ENCODE assay signal across 21 cellular contexts in the genomic region with DNA sequence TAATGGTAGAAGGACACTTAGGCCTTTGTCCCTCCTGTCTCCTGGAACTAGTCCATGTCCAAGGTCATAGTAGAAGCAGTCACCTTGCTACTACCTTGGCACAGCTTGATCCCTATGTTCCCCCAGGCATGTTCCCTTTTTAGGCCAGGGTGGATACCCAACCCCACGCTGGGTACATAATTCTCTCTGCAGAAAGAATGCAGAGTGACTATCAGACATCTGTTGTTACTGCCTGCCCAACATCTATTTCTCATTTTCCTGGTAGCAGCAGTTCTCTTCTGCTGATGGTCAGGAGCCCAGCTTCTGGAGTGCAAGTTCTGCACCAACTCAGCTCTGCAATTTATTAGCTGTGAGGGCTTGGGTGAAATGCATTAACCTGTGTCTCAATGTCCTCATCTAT. TPM values are rescaled to one million over a fixed set of nuclear protein-coding genes. Genes with fewer than 3 reads are reported as not detected.
DNase-seq lines count a peak whose midpoint lies in the region; ATAC-seq and TF ChIP-seq lines count a peak whose summit lies in the region.
"Had no signal": no experiment of that assay in that cellular context is flagged by ENCODE, and none has a peak within 500 bp of the region (broad histone marks: within the 10 kb centered on the region; RNA-seq: fewer than 3 reads in every experiment).

No MANE protein-coding gene starts in this region.

- H3K36me3 Mint-ChIP-seq in MCF 10A (ENCODE audit: insufficient read depth, unreplicated experiment): no peaks in the 10 kb centered on the region
- no peaks in the 10 kb centered on the region for H3K36me3 Mint-ChIP-seq in IgD-negative memory B cell
- H3K36me3 Mint-ChIP-seq in activated CD4-positive, alpha-beta T cell treated with anti-CD3 and anti-CD28 coated beads, Interleukin-2, amount 10 ng/mL, durations not matched to agents 7 days and 5 days (ENCODE audit: low read depth): no peaks in the 10 kb centered on the region
- H3K36me3 Mint-ChIP-seq in progenitor cell of endocrine pancreas (ENCODE audit: insufficient read depth): no peaks in the 10 kb centered on the region

- no peak overlapping the region for H2BK120ac ChIP-seq in mesenchymal stem cell (ENCODE audit: low read depth, low read length)

- in situ Hi-C loops in mammary epithelial cell (cut with MboI; ENCODE audit: low sequenced_read_pairs in 2 of 2): loop anchor here in 1 of 2 donors (10.0 kb wide), 1 partner anchor 75 kb away; no protein-coding TSS in a partner anchor

- no peak overlapping the region for H3K14ac ChIP-seq in mesenchymal stem cell (ENCODE audit: low read length in 2 of 2)

- H4K20me1 ChIP-seq in mammary epithelial cell (ENCODE audit: insufficient read depth, low read length): no peaks in the 10 kb centered on the region

- H3K9me3 ChIP-seq in mammary epithelial cell (replicated peaks; ENCODE audit: insufficient read depth, low read length): no peaks in the 10 kb centered on the region
- no peaks in the 10 kb centered on the region for H3K9me3 ChIP-seq in mesenchymal stem cell (ENCODE audit: control insufficient read depth, low read length)

- H3K4me3 ChIP-seq in mammary epithelial cell (replicated peaks in 1 of 3; ENCODE audit: insufficient read depth in 1 of 3, low read depth in 2 of 3, low read length in 3 of 3) (no peak overlapping the region), mesenchymal stem cell (ENCODE audit: insufficient read depth in 1 of 2, low read depth in 1 of 2, low read length in 2 of 2) (no peak overlapping the region)
- H3K4me3 ChIP-seq: SK-N-MC had no signal

- H3K4me3 Mint-ChIP-seq in MCF 10A (ENCODE audit: unreplicated experiment) (no peak overlapping the region), IgD-negative memory B cell (peak overlapping the region in 1 of 4 donors; percentile 58), progenitor cell of endocrine pancreas (ENCODE audit: low read depth) (no peak overlapping the region)
- H3K4me3 Mint-ChIP-seq in activated CD4-positive, alpha-beta T cell treated with anti-CD3 and anti-CD28 coated beads, Interleukin-2, amount 10 ng/mL, durations not matched to agents 7 days and 5 days: no peak overlapping the region
- H3K4me3 Mint-ChIP-seq: H9 had no signal

- H2AFZ ChIP-seq in mammary epithelial cell (ENCODE audit: low read depth, low read length) (no peak overlapping the region), mesenchymal stem cell (ENCODE audit: low read depth, low read length) (no peak overlapping the region)

- H4K8ac ChIP-seq in mesenchymal stem cell (ENCODE audit: low read length): no peak overlapping the region

- H3K4me1 ChIP-seq in mammary epithelial cell (ENCODE audit: insufficient read depth, low read length) (peaks cover 30% of the 10 kb centered on the region), mesenchymal stem cell (ENCODE audit: control insufficient read depth, insufficient read depth, low read depth, low read length) (peaks cover 8% of the 10 kb centered on the region)

- no peaks in the 10 kb centered on the region for H3K79me1 ChIP-seq in mesenchymal stem cell (replicated peaks; ENCODE audit: low read length, poor library complexity, severe bottlenecking)

- H3K27ac Mint-ChIP-seq in MCF 10A (ENCODE audit: low read depth, unreplicated experiment): peak overlapping the region; percentile 42
- H3K27ac Mint-ChIP-seq in IgD-negative memory B cell: peak overlapping the region; percentile 16 to 83 (median 44)
- H3K27ac Mint-ChIP-seq in activated CD4-positive, alpha-beta T cell treated with anti-CD3 and anti-CD28 coated beads, Interleukin-2, amount 10 ng/mL, durations not matched to agents 7 days and 5 days: no peak overlapping the region
- no peak overlapping the region for H3K27ac Mint-ChIP-seq in progenitor cell of endocrine pancreas
- H3K27ac Mint-ChIP-seq: H9 had no signal

- peak overlapping the region; percentile 62 for H4K91ac ChIP-seq in mesenchymal stem cell (ENCODE audit: low read length)

- H2BK5ac ChIP-seq in mesenchymal stem cell (ENCODE audit: low read depth, low read length, poor library complexity, severe bottlenecking): no peak overlapping the region

- no peaks in the 10 kb centered on the region for H3K27me3 ChIP-seq in mammary epithelial cell (ENCODE audit: insufficient read depth, low read length)
- H3K27me3 ChIP-seq in mesenchymal stem cell (ENCODE audit: control insufficient read depth in 1 of 2, insufficient read depth in 1 of 2, low read length in 2 of 2): no peaks in the 10 kb centered on the region

- dilution Hi-C loops in mammary epithelial cell (cut with HindIII; ENCODE audit: low sequenced_read_pairs): no loop called here

- H3K9ac ChIP-seq in mammary epithelial cell (ENCODE audit: insufficient read depth, low read length): no peak overlapping the region
- H3K9ac ChIP-seq in mesenchymal stem cell (ENCODE audit: low read length): no peak overlapping the region

- H2BK12ac ChIP-seq in mesenchymal stem cell (ENCODE audit: low read length in 2 of 2): no peak overlapping the region

- H3K9me3 Mint-ChIP-seq in MCF 10A (ENCODE audit: unreplicated experiment) (no peaks in the 10 kb centered on the region), IgD-negative memory B cell (no peaks in the 10 kb centered on the region), progenitor cell of endocrine pancreas (ENCODE audit: low read depth) (no peaks in the 10 kb centered on the region)
- H3K9me3 Mint-ChIP-seq in activated CD4-positive, alpha-beta T cell treated with anti-CD3 and anti-CD28 coated beads, Interleukin-2, amount 10 ng/mL, durations not matched to agents 7 days and 5 days: no peaks in the 10 kb centered on the region
- H3K9me3 Mint-ChIP-seq: H9 had no signal

- CTCF ChIA-PET in MCF 10A (lab: Yijun Ruan, JAX): interaction anchor here (0.9 to 1.8 kb wide), 2 partner anchors 85 to 91 kb away, joined by 4 read pairs; no protein-coding TSS in a partner anchor
- CTCF ChIA-PET in mammary epithelial cell (lab: Charles Lee; ENCODE audit: low non-redundant PET): no interaction called here
- CTCF ChIA-PET in activated CD4-positive, alpha-beta T cell treated with anti-CD3 and anti-CD28 coated beads, Interleukin-2, amount 10 ng/mL, durations not matched to agents 7 days and 5 days (lab: Charles Lee): no interaction called here

- H3K4me1 Mint-ChIP-seq in MCF 10A (ENCODE audit: insufficient read depth, unreplicated experiment) (peaks cover 29% of the 10 kb centered on the region), IgD-negative memory B cell (peaks cover 9 to 13% (median 10%) of the 10 kb centered on the region in 3 donors), progenitor cell of endocrine pancreas (ENCODE audit: low read depth) (no peaks in the 10 kb centered on the region)
- H3K4me1 Mint-ChIP-seq in activated CD4-positive, alpha-beta T cell treated with anti-CD3 and anti-CD28 coated beads, Interleukin-2, amount 10 ng/mL, durations not matched to agents 7 days and 5 days: peaks cover 15% of the 10 kb centered on the region

- TF ChIP-seq CTCF in MCF 10A (IDR thresholded peaks at IDR 0.05; ENCODE audit: unreplicated experiment) (no peak), mammary epithelial cell (conservative IDR thresholded peaks at IDR 0.05 in 1 of 2, IDR thresholded peaks at IDR 0.05 in 1 of 2; ENCODE audit: extremely low read depth in 1 of 2, insufficient read depth in 1 of 2, low read depth in 1 of 2, low read length in 2 of 2) (no peak), progenitor cell of endocrine pancreas (IDR thresholded peaks at IDR 0.05; ENCODE audit: unreplicated experiment) (no peak), GM20000 (IDR thresholded peaks at IDR 0.05; ENCODE audit: extremely low read depth, missing control alignments) (no peak)

- POLR2A ChIA-PET in MCF 10A (lab: Yijun Ruan, JAX): interaction anchor here (0.6 to 3.7 kb wide), 6 partner anchors 82 to 105 kb away, joined by 3 to 16 read pairs (median 4); a partner anchor contains a TSS
- POLR2A ChIA-PET in activated CD4-positive, alpha-beta T cell treated with anti-CD3 and anti-CD28 coated beads, Interleukin-2, amount 10 ng/mL, durations not matched to agents 7 days and 5 days (lab: Charles Lee): no interaction called here

- no peak overlapping the region for H3K4ac ChIP-seq in mesenchymal stem cell (ENCODE audit: low read depth in 1 of 2, low read length in 2 of 2)

- H3K27ac ChIP-seq in mammary epithelial cell (ENCODE audit: insufficient read depth, low read depth, low read length): no peak overlapping the region
- no peak overlapping the region for H3K27ac ChIP-seq in mesenchymal stem cell (ENCODE audit: low read length, poor library complexity, severe bottlenecking)
- H3K27ac ChIP-seq: HL-60, SK-N-MC had no signal

- H3K27me3 Mint-ChIP-seq in MCF 10A (ENCODE audit: insufficient read depth, unreplicated experiment) (no peaks in the 10 kb centered on the region), IgD-negative memory B cell (no peaks in the 10 kb centered on the region), progenitor cell of endocrine pancreas (peaks cover 6% of the 10 kb centered on the region)
- H3K27me3 Mint-ChIP-seq in activated CD4-positive, alpha-beta T cell treated with anti-CD3 and anti-CD28 coated beads, Interleukin-2, amount 10 ng/mL, durations not matched to agents 7 days and 5 days: no peaks in the 10 kb centered on the region

- H2AK5ac ChIP-seq in mesenchymal stem cell (ENCODE audit: low read length, severe bottlenecking): no peak overlapping the region

- H3K23ac ChIP-seq in mesenchymal stem cell (ENCODE audit: low read length in 2 of 2): peak overlapping the region in 1 of 2 experiments; percentile 77

- no TSS peak for BruUV-seq in MCF 10A (replicated peaks; lab: Mats Ljungman, UMichigan)
- no TSS peak for BruUV-seq in mammary epithelial cell (replicated peaks; lab: Mats Ljungman, UMichigan)

- H3K18ac ChIP-seq in mesenchymal stem cell (ENCODE audit: low read depth in 1 of 2, low read length in 2 of 2): no peak overlapping the region

- no peak for ATAC-seq in GM21528 (IDR thresholded peaks at IDR 0.05; ENCODE audit: low FRiP score, unreplicated experiment)

- no CpG with 5 or more reads among the region's 1 CpG for WGBS in mammary epithelial cell (ENCODE audit: low coverage, missing lambda C conversion rate)
- 69% methylated on average over 1 of the region's 1 CpG for WGBS in mesenchymal stem cell

- no peaks in the 10 kb centered on the region for H3K36me3 ChIP-seq in mammary epithelial cell (ENCODE audit: insufficient read depth, low read length)
- no peaks in the 10 kb centered on the region for H3K36me3 ChIP-seq in mesenchymal stem cell (ENCODE audit: control insufficient read depth in 1 of 2, insufficient read depth in 2 of 2, low read depth in 1 of 2, low read length in 2 of 2)

- no peak overlapping the region for H3K4me2 ChIP-seq in mammary epithelial cell (ENCODE audit: insufficient read depth, low read depth, low read length)
- H3K4me2 ChIP-seq in mesenchymal stem cell (ENCODE audit: low read length, poor library complexity, severe bottlenecking): no peak overlapping the region

- intact Hi-C loops in MCF 10A (cut with micrococcal nuclease) (loop anchor here (5.0 to 10.0 kb wide), 2 partner anchors 443 to 465 kb away; a partner anchor contains a TSS), mammary epithelial cell (cut with micrococcal nuclease) (loop anchor here (5.0 to 10.0 kb wide), 3 partner anchors 403 to 635 kb away; a partner anchor contains a TSS)

- H2BK15ac ChIP-seq in mesenchymal stem cell (ENCODE audit: low read depth, poor library complexity, severe bottlenecking): no peak overlapping the region

- H3K79me2 ChIP-seq in mammary epithelial cell (ENCODE audit: insufficient read depth, low read length): no peaks in the 10 kb centered on the region

- DNase-seq in MCF 10A (ENCODE audit: unreplicated experiment) (no peak), mammary epithelial cell (no peak), mesenchymal stem cell (no peak), progenitor cell of endocrine pancreas (ENCODE audit: low spot score, unreplicated experiment) (no peak), GM20000 (ENCODE audit: low spot score) (no peak)
- no peak for DNase-seq in activated CD4-positive, alpha-beta T cell treated with anti-CD3 and anti-CD28 coated beads, Interleukin-2, amount 10 ng/mL, durations not matched to agents 7 days and 5 days
- DNase-seq: DMS79, H9, IMR-90, Kasumi-1, MM.1S, NCI-H1092, NCI-H1436 treated with DMSO at 0.1 percent for 48 hours, NCI-H2029, NCI-H446 treated with DMSO at 0.1 percent for 48 hours, OCI-M1, SHP77 had no signal

RNA-seq across cellular contexts. Expression of a gene that starts 4.4 kb away (rescaled TPM):
- total RNA-seq in MCF 10A (2022): 8.4 and 13.5 TPM in 2 replicates
- total RNA-seq in mammary epithelial cell: 1 to 10 TPM; 8.7 to 9.0 TPM
- polyA plus RNA-seq in mammary epithelial cell: 11.0 TPM
- polyA minus RNA-seq in mammary epithelial cell: 0.98 TPM
- 56.9 TPM for polyA plus RNA-seq in IgD-negative memory B cell
- polyA plus RNA-seq in mesenchymal stem cell (2013, experiment 1 of 2): 13.1 TPM
- polyA plus RNA-seq in mesenchymal stem cell (2013, experiment 2 of 2): 13.2 TPM
- 10 to 100 TPM; 18.8 to 19.3 TPM for total RNA-seq in activated CD4-positive, alpha-beta T cell treated with anti-CD3 and anti-CD28 coated beads, Interleukin-2, amount 10 ng/mL, durations not matched to agents 7 days and 5 days
- total RNA-seq in progenitor cell of endocrine pancreas: 31.2 and 32.6 TPM in 2 replicates

Comparison
In these comparisons a context has a peak if more than half of its experiments do, and no peak if none do; other contexts are left out.
1. H3K27ac Mint-ChIP-seq: peak in MCF 10A (single experiment) and IgD-negative memory B cell (3 of 3); none in activated CD4-positive, alpha-beta T cell treated with anti-CD3 and anti-CD28 coated beads, Interleukin-2, amount 10 ng/mL, durations not matched to agents 7 days and 5 days (single experiment) and progenitor cell of endocrine pancreas (single experiment).